8 cellular contexts compared by ENCODE assay signal in the genomic region with DNA sequence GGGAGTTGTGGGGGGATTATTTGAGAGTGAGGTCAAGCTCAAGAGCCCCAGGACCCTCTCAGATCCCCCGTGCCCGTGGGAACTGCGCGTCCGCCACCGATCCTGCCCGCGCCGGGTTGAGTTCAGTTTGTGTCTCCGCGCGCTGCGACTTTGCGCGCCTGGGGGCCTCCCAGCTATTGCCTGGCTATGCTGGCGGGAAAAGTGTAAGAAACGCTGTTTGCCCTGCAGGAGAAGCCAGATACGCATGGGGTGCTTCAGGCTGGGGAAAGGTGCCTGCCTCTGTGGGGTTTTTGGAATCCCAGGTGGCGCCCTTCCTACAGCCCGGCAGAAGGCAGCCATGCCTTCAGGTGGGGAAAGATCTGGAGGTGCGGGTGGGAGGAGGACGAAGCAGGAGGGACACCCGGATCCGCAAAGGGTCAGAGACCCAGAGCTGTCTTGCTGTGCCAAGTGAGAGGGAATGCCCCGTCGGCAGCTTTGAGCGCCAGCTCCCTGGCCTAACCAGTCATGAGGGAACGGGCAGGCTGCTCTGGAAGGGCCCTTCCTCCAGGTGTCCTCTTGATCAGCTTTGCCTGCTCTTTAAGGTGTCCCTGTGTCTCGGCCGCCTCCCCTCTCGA. TPM values are rescaled to one million over a fixed set of nuclear protein-coding genes. Genes with fewer than 3 reads are reported as not detected.
DNase-seq lines count a peak whose midpoint lies in the region; ATAC-seq, FAIRE-seq and TF ChIP-seq lines count a peak whose summit lies in the region.

No MANE protein-coding gene starts in this region.

- no peak overlapping the region for H2BK15ac ChIP-seq in mesendoderm (replicated peaks; ENCODE audit: low read depth)

- no peaks in the 10 kb centered on the region for H3K79me1 ChIP-seq in mesendoderm (ENCODE audit: low read length)

- peaks cover 20% of the 10 kb centered on the region for H3K4me1 ChIP-seq in cardiac muscle cell (ENCODE audit: low read depth)
- H3K4me1 ChIP-seq in breast epithelium: peaks cover 11 to 20% of the 10 kb centered on the region in 2 donors
- peaks cover 5% of the 10 kb centered on the region for H3K4me1 ChIP-seq in mesendoderm (ENCODE audit: control insufficient read depth, low read depth, low read length)
- peaks cover 33% of the 10 kb centered on the region for H3K4me1 ChIP-seq in upper lobe of right lung

- H3K18ac ChIP-seq in mesendoderm (ENCODE audit: low read length): peak overlapping the region; percentile 91

- peak overlapping the region; percentile 93 for H3K27ac ChIP-seq in cardiac muscle cell
- H3K27ac ChIP-seq in breast epithelium: peak overlapping the region; percentile 99
- peak overlapping the region; percentile 100 for H3K27ac ChIP-seq in mesendoderm (ENCODE audit: low read depth, low read length)
- H3K27ac ChIP-seq in upper lobe of right lung: peak overlapping the region; percentile 96

- peak overlapping the region; percentile 94 for H3K4me2 ChIP-seq in mesendoderm (ENCODE audit: low read length)

- H4K8ac ChIP-seq in mesendoderm (ENCODE audit: low read depth, low read length): peak overlapping the region; percentile 17

- peak overlapping the region; percentile 38 for H2AK5ac ChIP-seq in mesendoderm (ENCODE audit: low read length)

- peak overlapping the region; percentile 94 for H3K23ac ChIP-seq in mesendoderm (ENCODE audit: low read length)

- no peak overlapping the region for H3K4me3 ChIP-seq in cardiac muscle cell
- H3K4me3 ChIP-seq in breast epithelium: peak overlapping the region; percentile 42 to 67 (median 55)
- H3K4me3 ChIP-seq in mesendoderm (ENCODE audit: low read length): peak overlapping the region; percentile 55
- peak overlapping the region; percentile 57 for H3K4me3 ChIP-seq in upper lobe of right lung

- no peak overlapping the region for H4K5ac ChIP-seq in mesendoderm (ENCODE audit: low read length)

- peak overlapping the region; percentile 88 for H3K4ac ChIP-seq in mesendoderm (ENCODE audit: low read depth, low read length)

- TF ChIP-seq CTCF in cardiac muscle cell (IDR thresholded peaks at IDR 0.05; ENCODE audit: low read depth, low read length) (no peak), breast epithelium (IDR thresholded peaks at IDR 0.05) (no peak), upper lobe of right lung (IDR thresholded peaks at IDR 0.05) (no peak)

- H2BK120ac ChIP-seq in mesendoderm (ENCODE audit: low read depth, low read length): peak overlapping the region; percentile 76

- H3K36me3 ChIP-seq in cardiac muscle cell (no peaks in the 10 kb centered on the region), breast epithelium (no peaks in the 10 kb centered on the region), mesendoderm (ENCODE audit: control insufficient read depth, insufficient read depth, low read length) (no peaks in the 10 kb centered on the region), upper lobe of right lung (no peaks in the 10 kb centered on the region)

- H3K27me3 ChIP-seq in cardiac muscle cell (no peaks in the 10 kb centered on the region), breast epithelium (no peaks in the 10 kb centered on the region), mesendoderm (ENCODE audit: insufficient read depth, low read length, poor library complexity) (no peaks in the 10 kb centered on the region), upper lobe of right lung (no peaks in the 10 kb centered on the region)

- no peaks in the 10 kb centered on the region for H3K79me2 ChIP-seq in mesendoderm (ENCODE audit: control insufficient read depth, insufficient read depth, low read length)

- peak overlapping the region; percentile 100 for H3K56ac ChIP-seq in mesendoderm (ENCODE audit: low read length)

- no peak for TF ChIP-seq POLR2A in breast epithelium (IDR thresholded peaks at IDR 0.05)

- ATAC-seq in upper lobe of right lung: no peak
- ATAC-seq in GM19463 (IDR thresholded peaks at IDR 0.05; ENCODE audit: unreplicated experiment): no peak

- WGBS in mesendoderm (ENCODE audit: extremely low coverage, insufficient coverage, low lambda C conversion rate): no CpG with 5 or more reads among the region's 31 CpGs

- peak overlapping the region; percentile 99 for H3K9ac ChIP-seq in mesendoderm (ENCODE audit: low read length)

- H3K9me3 ChIP-seq in cardiac muscle cell (ENCODE audit: low read depth) (no peaks in the 10 kb centered on the region), breast epithelium (no peaks in the 10 kb centered on the region), upper lobe of right lung (no peaks in the 10 kb centered on the region)

- FAIRE-seq in HTR-8/SVneo (lab: Jason Lieb, UNC): no peak

- intact Hi-C loops in cardiac septum (cut with DNase I): no loop called here
- intact Hi-C loops in breast epithelium (cut with DNase I; ENCODE audit: low total_unique reads): no loop called here
- intact Hi-C loops in upper lobe of right lung (cut with DNase I): no loop called here

- H2BK5ac ChIP-seq in mesendoderm (ENCODE audit: low read length): peak overlapping the region; percentile 96

- DNase-seq in cardiac muscle cell (ENCODE audit: low read depth in 1 of 2, low spot score in 1 of 2) (no peak), cardiac septum (ENCODE audit: low spot score) (no peak), breast epithelium (ENCODE audit: low spot score in 2 of 2) (no peak), mesendoderm (peak; percentile 73), upper lobe of right lung (no peak), HTR-8/SVneo (ENCODE audit: insufficient read length, low spot score) (no peak), inferior parietal cortex (ENCODE audit: extremely low spot score) (no peak)

RNA-seq across cellular contexts. Expression of a gene that starts 22.5 kb away (rescaled TPM):
- total RNA-seq in cardiac muscle cell (not detected in 2 replicates), cardiac septum (not detected), breast epithelium (not detected), upper lobe of right lung (not detected)
- not detected in 2 replicates for polyA plus RNA-seq in cardiac muscle cell
- not detected for polyA plus RNA-seq in mesendoderm (2013, experiment 1 of 2)
- polyA plus RNA-seq in mesendoderm (2013, experiment 2 of 2): not detected
